Comparison of ENCODE assay signal across 10 cellular contexts in genomic region chr4:105088110-105088879, GRCh38. TPM values are rescaled to one million over a fixed set of nuclear protein-coding genes. Genes with fewer than 3 reads are reported as not detected.
A peak's percentile ranks its signal among the peaks of the same experiment; 100 is the strongest.
DNase-seq lines count a peak whose midpoint lies in the region; ATAC-seq and TF ChIP-seq lines count a peak whose summit lies in the region.
"Had no signal": no experiment of that assay in that cellular context is flagged by ENCODE, and none has a peak within 500 bp of the region (broad histone marks: within the 10 kb centered on the region; RNA-seq: fewer than 3 reads in every experiment).

No MANE protein-coding gene starts in this region.

- H3K9me3 ChIP-seq in upper lobe of right lung (no peaks in the 10 kb centered on the region), gastrocnemius medialis (no peaks in the 10 kb centered on the region)

- H3K27me3 ChIP-seq in upper lobe of right lung: no peaks in the 10 kb centered on the region
- no peaks in the 10 kb centered on the region for H3K27me3 ChIP-seq in gastrocnemius medialis

- no peak overlapping the region for H3K4me3 Mint-ChIP-seq in natural killer cell treated with Interleukin-12 subunit alpha and Interleukin-12 subunit beta and Interleukin-15 and Interleukin-18, amount 100 ng/mL, for 72 hours
- H3K4me3 Mint-ChIP-seq: B cell, memory B cell had no signal

- H3K4me1 ChIP-seq in upper lobe of right lung (peaks cover 7% of the 10 kb centered on the region), gastrocnemius medialis (peaks cover 0 to 7% of the 10 kb centered on the region in 2 donors)

- no peak overlapping the region for H3K27ac ChIP-seq in upper lobe of right lung
- no peak overlapping the region for H3K27ac ChIP-seq in gastrocnemius medialis

- ATAC-seq in upper lobe of right lung (peak; percentile 56), gastrocnemius medialis (no peak)
- ATAC-seq in natural killer cell treated with Interleukin-12 subunit alpha and Interleukin-12 subunit beta and Interleukin-15 and Interleukin-18, amount 100 ng/mL, for 72 hours: no peak

- intact Hi-C loops in upper lobe of right lung (cut with DNase I): no loop called here
- intact Hi-C loops in gastrocnemius medialis (cut with DNase I; ENCODE audit: low total_unique reads): no loop called here

- peaks cover 16% of the 10 kb centered on the region for H3K36me3 Mint-ChIP-seq in natural killer cell treated with Interleukin-12 subunit alpha and Interleukin-12 subunit beta and Interleukin-15 and Interleukin-18, amount 100 ng/mL, for 72 hours
- H3K36me3 Mint-ChIP-seq: memory B cell had no signal

- TF ChIP-seq POLR2A in gastrocnemius medialis (IDR thresholded peaks at IDR 0.05): no peak

- no peaks in the 10 kb centered on the region for H3K4me1 Mint-ChIP-seq in natural killer cell treated with Interleukin-12 subunit alpha and Interleukin-12 subunit beta and Interleukin-15 and Interleukin-18, amount 100 ng/mL, for 72 hours (ENCODE audit: low read depth in 2 of 2)
- H3K4me1 Mint-ChIP-seq: B cell, memory B cell had no signal

- peaks cover 7% of the 10 kb centered on the region for H3K9me3 Mint-ChIP-seq in natural killer cell treated with Interleukin-12 subunit alpha and Interleukin-12 subunit beta and Interleukin-15 and Interleukin-18, amount 100 ng/mL, for 72 hours

- in situ Hi-C loops in gastrocnemius medialis (cut with MboI; ENCODE audit: low sequenced_read_pairs in 4 of 4): no loop called here

- H3K36me3 ChIP-seq in upper lobe of right lung (no peaks in the 10 kb centered on the region), gastrocnemius medialis (no peaks in the 10 kb centered on the region)

- no peak overlapping the region for H3K27ac Mint-ChIP-seq in natural killer cell treated with Interleukin-12 subunit alpha and Interleukin-12 subunit beta and Interleukin-15 and Interleukin-18, amount 100 ng/mL, for 72 hours
- H3K27ac Mint-ChIP-seq: B cell, memory B cell had no signal

- peak; percentile 2 for DNase-seq in NCI-H2171 treated with DMSO at 0.1 percent for 48 hours (lab: John Stamatoyannopoulos, UW)
- no peak for DNase-seq in NCI-H2171 (lab: John Stamatoyannopoulos, UW)
- DNase-seq in amniotic epithelial cell (ENCODE audit: low read depth): peak; percentile 77
- DNase-seq in iPS-NIHi11 (ENCODE audit: low spot score): peak; percentile 14
- DNase-seq in upper lobe of right lung: no peak
- no peak for DNase-seq in gastrocnemius medialis
- DNase-seq in NCI-H146 (lab: John Stamatoyannopoulos, UW): no peak
- DNase-seq in natural killer cell treated with Interleukin-12 subunit alpha and Interleukin-12 subunit beta and Interleukin-15 and Interleukin-18, amount 100 ng/mL, for 72 hours (ENCODE audit: low spot score): no peak

- H3K4me3 ChIP-seq in upper lobe of right lung: no peak overlapping the region
- H3K4me3 ChIP-seq in gastrocnemius medialis: peak overlapping the region in 1 of 4 donors; percentile 22

- H3K27me3 Mint-ChIP-seq in natural killer cell treated with Interleukin-12 subunit alpha and Interleukin-12 subunit beta and Interleukin-15 and Interleukin-18, amount 100 ng/mL, for 72 hours: peaks cover 8 to 14% of the 10 kb centered on the region in 2 donors

- TF ChIP-seq CTCF in upper lobe of right lung (IDR thresholded peaks at IDR 0.05) (no peak), gastrocnemius medialis (IDR thresholded peaks at IDR 0.05 in 4 of 5, conservative IDR thresholded peaks at IDR 0.05 in 1 of 5) (no peak)

RNA-seq across cellular contexts. Expression of gene TET2, which starts 58.4 kb away (rescaled TPM):
- total RNA-seq in upper lobe of right lung: 30.0 TPM
- total RNA-seq in gastrocnemius medialis: 10 to 100 TPM; 12.9 to 18.0 (median 16.4) TPM
- total RNA-seq in natural killer cell treated with Interleukin-12 subunit alpha and Interleukin-12 subunit beta and Interleukin-15 and Interleukin-18, amount 100 ng/mL, for 72 hours: 10 to 100 TPM; 39.2 to 44.7 TPM

Comparison
In these comparisons a context has a peak if more than half of its experiments do, and no peak if none do; other contexts are left out.
1. DNase-seq: peak in NCI-H2171 treated with DMSO at 0.1 percent for 48 hours (single experiment), amniotic epithelial cell (single experiment) and iPS-NIHi11 (single experiment); none in NCI-H2171 (single experiment), upper lobe of right lung (single experiment), gastrocnemius medialis (0 of 2), NCI-H146 (single experiment) and natural killer cell treated with Interleukin-12 subunit alpha and Interleukin-12 subunit beta and Interleukin-15 and Interleukin-18, amount 100 ng/mL, for 72 hours (single experiment).